Comparison of ENCODE assay signal across 27 cellular contexts in the genomic region with DNA sequence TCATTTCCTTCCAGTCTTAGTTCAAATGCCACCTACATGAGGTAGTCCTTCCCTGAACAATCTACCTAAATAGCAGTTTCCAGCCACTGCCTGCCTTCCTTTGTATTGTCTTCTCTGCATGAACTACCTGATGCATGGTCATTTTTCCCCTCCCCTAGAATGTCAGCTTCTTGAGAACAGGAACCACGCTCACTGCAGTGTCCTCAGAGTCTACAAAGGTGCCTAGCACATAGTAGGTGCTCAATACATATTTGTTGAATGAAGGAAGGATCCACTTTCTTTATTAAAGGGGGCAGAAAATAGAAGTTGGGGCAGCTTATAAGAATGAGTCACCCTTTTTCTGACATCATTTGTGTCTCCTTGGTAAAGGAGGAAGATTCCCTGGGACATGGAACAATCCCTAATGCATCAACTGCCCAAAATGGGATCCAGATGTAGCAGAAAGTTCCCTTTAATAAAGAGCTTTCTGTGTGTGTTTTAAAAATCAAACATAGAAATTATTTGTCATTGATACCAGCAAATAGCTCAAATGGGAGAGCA. TPM values are rescaled to one million over a fixed set of nuclear protein-coding genes. Genes with fewer than 3 reads are reported as not detected.
"Had no signal": no experiment of that assay in that cellular context is flagged by ENCODE, and none has a peak within 500 bp of the region (broad histone marks: within the 10 kb centered on the region; RNA-seq: fewer than 3 reads in every experiment).

No MANE protein-coding gene starts in this region.

- H3K27ac Mint-ChIP-seq: endodermal cell, mesothelial cell of epicardium, WTC11 had no signal

- H3K4me1 ChIP-seq: neural progenitor cell had no signal

- H3K36me3 ChIP-seq: gastroesophageal sphincter, neural progenitor cell, thoracic aorta, upper lobe of left lung had no signal

- H3K36me3 Mint-ChIP-seq: mesothelial cell of epicardium, neural progenitor cell, WTC11 had no signal

- H3K4me2 ChIP-seq: neural progenitor cell had no signal

- H3K27me3 ChIP-seq: gastroesophageal sphincter, upper lobe of left lung had no signal

- H3K4me3 Mint-ChIP-seq: activated naive CD8-positive, alpha-beta T cell treated with anti-CD3 and anti-CD28 coated beads, Interleukin-2, amount 10 ng/mL, durations not matched to agents 7 days and 5 days; activated T-cell treated with anti-CD3 and anti-CD28 coated beads, Interleukin-2, amount 50 U/mL, for 4 hours; endodermal cell; mesothelial cell of epicardium; naive thymus-derived CD8-positive, alpha-beta T cell; neural progenitor cell; WTC11 had no signal

- H3K27ac ChIP-seq: epithelial cell of prostate, gastroesophageal sphincter, neural progenitor cell, thoracic aorta, upper lobe of left lung had no signal

- H3K4me1 Mint-ChIP-seq: endodermal cell had no signal

- H3K9me3 ChIP-seq: gastroesophageal sphincter, thoracic aorta, upper lobe of left lung had no signal

- H2AFZ ChIP-seq: neural progenitor cell had no signal

- ATAC-seq: activated T-cell treated with anti-CD3 and anti-CD28 coated beads, Interleukin-2, amount 50 U/mL, for 4 hours; gastroesophageal sphincter; left ventricle myocardium superior; naive thymus-derived CD8-positive, alpha-beta T cell; sciatic nerve; WTC11 had no signal

- H3K4me3 ChIP-seq: gastroesophageal sphincter, neural progenitor cell, thoracic aorta, upper lobe of left lung had no signal

- H3K27me3 Mint-ChIP-seq: activated naive CD8-positive, alpha-beta T cell treated with anti-CD3 and anti-CD28 coated beads, Interleukin-2, amount 10 ng/mL, durations not matched to agents 7 days and 5 days had no signal

- H3K9me3 Mint-ChIP-seq: activated naive CD8-positive, alpha-beta T cell treated with anti-CD3 and anti-CD28 coated beads, Interleukin-2, amount 10 ng/mL, durations not matched to agents 7 days and 5 days; activated T-cell treated with anti-CD3 and anti-CD28 coated beads, Interleukin-2, amount 50 U/mL, for 4 hours; endodermal cell; mesothelial cell of epicardium; naive thymus-derived CD8-positive, alpha-beta T cell; neural progenitor cell; WTC11 had no signal

- H3K9ac ChIP-seq: neural progenitor cell had no signal

- DNase-seq: activated CD4-positive, alpha-beta T cell treated with anti-CD3 and anti-CD28 coated beads, Interleukin-2, amount 50 U/mL, for 48 hours; activated CD8-positive, alpha-beta memory T cell treated with anti-CD3 and anti-CD28 coated beads, Interleukin-2, amount 50 U/mL, for 48 hours; activated naive CD4-positive, alpha-beta T cell treated with Interleukin-2 at 50 U/mL for 16 hours; activated naive CD8-positive, alpha-beta T cell treated with anti-CD3 and anti-CD28 coated beads, Interleukin-2, amount 10 ng/mL, durations not matched to agents 7 days and 5 days; activated T-cell treated with anti-CD3 and anti-CD28 coated beads, Interleukin-2, amount 50 U/mL, for 4 hours; amygdala; cortex of kidney; endodermal cell; head of caudate nucleus; hypothalamus; left ventricle myocardium superior; mammary epithelial cell; naive thymus-derived CD8-positive, alpha-beta T cell; posterior cingulate gyrus; small intestine; stimulated activated naive CD4-positive, alpha-beta T cell; T-helper 1 cell; T-helper 9 cell; upper lobe of left lung had no signal

RNA-seq across cellular contexts. Expression of a gene that starts 56.4 kb away (rescaled TPM):
- total RNA-seq: cerebellum, endodermal cell, mammary epithelial cell, mesothelial cell of epicardium, WTC11 had no signal
- polyA plus RNA-seq: mammary epithelial cell had no signal
